Comparison of ENCODE assay signal across 9 cellular contexts in the genomic region with DNA sequence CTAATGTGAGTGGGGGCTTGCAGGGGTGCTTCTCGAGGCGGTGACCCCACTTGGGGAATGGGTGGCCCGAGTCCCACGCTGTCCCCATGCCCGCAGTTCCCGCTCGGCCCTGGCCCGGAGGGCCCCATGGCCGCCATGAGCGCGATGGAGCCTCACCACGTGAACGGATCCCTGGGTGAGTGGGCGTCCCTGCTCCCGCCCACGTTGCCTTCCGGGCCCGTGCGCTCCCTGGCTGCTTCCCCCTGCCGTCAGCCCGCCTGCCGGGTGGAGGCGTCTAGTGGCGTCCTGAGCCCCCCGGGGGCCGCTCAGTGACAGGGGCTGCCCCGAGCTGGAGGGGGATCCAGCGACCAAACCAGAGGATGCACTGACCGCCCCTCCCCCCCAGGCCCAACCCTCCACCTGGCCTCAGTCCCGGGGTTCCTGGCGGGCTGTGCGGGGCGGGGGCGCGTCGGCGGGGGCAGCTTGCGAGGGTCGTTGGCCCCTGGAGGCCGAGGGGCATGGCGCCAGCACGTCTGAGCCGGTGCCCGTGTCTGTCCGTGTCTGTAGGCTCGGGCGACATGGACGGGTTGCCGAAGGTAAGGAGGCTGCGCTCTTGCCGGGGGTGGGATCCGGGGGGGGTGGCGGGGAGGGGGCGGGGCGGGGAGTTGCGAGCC. TPM values are rescaled to one million over a fixed set of nuclear protein-coding genes. Genes with fewer than 3 reads are reported as not detected.
DNase-seq lines count a peak whose midpoint lies in the region; ATAC-seq and TF ChIP-seq lines count a peak whose summit lies in the region.
"Had no signal": no experiment of that assay in that cellular context is flagged by ENCODE, and none has a peak within 500 bp of the region (broad histone marks: within the 10 kb centered on the region; RNA-seq: fewer than 3 reads in every experiment).

No MANE protein-coding gene starts in this region.

- H3K4me3 Mint-ChIP-seq in CD14-positive monocyte = peak overlapping the region; percentile 41 to 46

- peak; percentile 25 for ATAC-seq in HG02798 (IDR thresholded peaks at IDR 0.05; ENCODE audit: poor library complexity, unreplicated experiment)
- no peak for ATAC-seq in GM18861 (IDR thresholded peaks at IDR 0.05; ENCODE audit: unreplicated experiment)
- ATAC-seq in aorta (ENCODE audit: low FRiP score) = no peak

- H3K4me3 ChIP-seq in colonic mucosa (peak overlapping the region; percentile 22), muscle layer of colon (ENCODE audit: low read depth in 1 of 2, low read length in 2 of 2) (peak overlapping the region; percentile 14 to 32), aorta (ENCODE audit: low read length in 2 of 2) (peak overlapping the region in 1 of 2 donors; percentile 11)

- H3K9me3 Mint-ChIP-seq in CD14-positive monocyte = peaks cover 0 to 5% (median 0%) of the 10 kb centered on the region in 7 donors

- peak overlapping the region in 1 of 2 donors; percentile 60 for H3K9ac ChIP-seq in colonic mucosa (ENCODE audit: low read depth in 2 of 2, low read length in 2 of 2)
- no peak overlapping the region for H3K9ac ChIP-seq in muscle layer of colon (ENCODE audit: low read length)

- H3K27me3 Mint-ChIP-seq in CD14-positive monocyte (ENCODE audit: low read depth in 3 of 3) = peaks cover 21 to 59% (median 33%) of the 10 kb centered on the region in 3 donors

- intact Hi-C loops in CD14-positive monocyte (cut with micrococcal nuclease) (no loop called here), colonic mucosa (cut with DNase I) (no loop called here), aorta (cut with DNase I) (no loop called here)

- H3K27ac Mint-ChIP-seq in CD14-positive monocyte = no peak overlapping the region

- H3K27ac ChIP-seq in colonic mucosa (no peak overlapping the region), muscle layer of colon (ENCODE audit: low read depth, low read length) (peak overlapping the region; percentile 63), aorta (ENCODE audit: low read depth in 1 of 2, low read length in 2 of 2) (no peak overlapping the region)
- H3K27ac ChIP-seq: HL-60 had no signal

- 12 to 20% methylated on average over 36 to 56 of the region's 56 CpGs for WGBS in aorta, 2 donors

- H3K36me3 ChIP-seq in colonic mucosa (no peaks in the 10 kb centered on the region), muscle layer of colon (ENCODE audit: insufficient read depth, low read length) (no peaks in the 10 kb centered on the region), aorta (ENCODE audit: control insufficient read depth in 1 of 2, insufficient read depth in 2 of 2, low read length in 1 of 2) (no peaks in the 10 kb centered on the region)

- peaks cover 27% of the 10 kb centered on the region for H3K4me1 Mint-ChIP-seq in CD14-positive monocyte

- H3K27me3 ChIP-seq in colonic mucosa (no peaks in the 10 kb centered on the region), muscle layer of colon (ENCODE audit: control insufficient read depth in 1 of 2, insufficient read depth in 2 of 2, low read length in 2 of 2) (peaks cover 0 to 12% of the 10 kb centered on the region in 2 donors), aorta (ENCODE audit: control insufficient read depth in 1 of 2, insufficient read depth in 2 of 2, low read length in 1 of 2) (no peaks in the 10 kb centered on the region)

- H3K9me3 ChIP-seq in colonic mucosa = no peaks in the 10 kb centered on the region
- no peaks in the 10 kb centered on the region for H3K9me3 ChIP-seq in muscle layer of colon (ENCODE audit: low read length)
- H3K9me3 ChIP-seq in aorta (ENCODE audit: control insufficient read depth, low read length) = no peaks in the 10 kb centered on the region

- TF ChIP-seq CTCF in CD14-positive monocyte (IDR thresholded peaks at IDR 0.05) (no peak), colonic mucosa (IDR thresholded peaks at IDR 0.05) (no peak)

- H3K36me3 Mint-ChIP-seq in CD14-positive monocyte = peaks cover 4 to 19% of the 10 kb centered on the region in 2 donors

- H3K4me1 ChIP-seq in colonic mucosa (peaks cover 8% of the 10 kb centered on the region), muscle layer of colon (ENCODE audit: insufficient read depth, low read length) (peaks cover 8% of the 10 kb centered on the region), aorta (ENCODE audit: control insufficient read depth in 1 of 2, insufficient read depth in 2 of 2, low read length in 2 of 2) (no peaks in the 10 kb centered on the region)

- DNase-seq in CD14-positive monocyte (ENCODE audit: low spot score) (no peak), colonic mucosa (no peak), AG08396 (ENCODE audit: low spot score) (no peak), aorta (no peak), Kasumi-1 (lab: John Stamatoyannopoulos, UW) (no peak)

RNA-seq across cellular contexts. Expression of gene ISYNA1, which starts 4.8 kb away (rescaled TPM):
- polyA plus RNA-seq in CD14-positive monocyte = not detected
- total RNA-seq in colonic mucosa = 10 to 100 TPM; 17.7 to 25.7 TPM
- total RNA-seq in aorta = 10 to 100 TPM; 42.1 to 86.5 TPM
- 100 to 1,000 TPM in 1 of 2 donors, 10 to 100 TPM in 1; 56.0 to 535 TPM for polyA plus RNA-seq in aorta

RNA-seq across cellular contexts. Expression of gene SSBP4, which starts 14.0 kb away (rescaled TPM):
- polyA plus RNA-seq in CD14-positive monocyte = 10 to 100 TPM; 38.5 to 48.3 TPM
- total RNA-seq in colonic mucosa = 10 to 100 TPM; 40.1 to 77.3 TPM
- 10 to 100 TPM; 51.4 to 89.4 TPM for total RNA-seq in aorta
- polyA plus RNA-seq in aorta = 100 to 1,000 TPM in 1 of 2 donors, 10 to 100 TPM in 1; 40.6 to 150 TPM

RNA-seq across cellular contexts. Expression of gene LRRC25, which starts 35.7 kb away (rescaled TPM):
- polyA plus RNA-seq in CD14-positive monocyte (100 to 1,000 TPM; 416 to 581 TPM), aorta (1 to 10 TPM; 2.2 to 7.4 TPM)
- total RNA-seq in colonic mucosa (1 to 10 TPM; 1.4 to 3.9 TPM), aorta (10 to 100 TPM in 1 of 2 donors, 1 to 10 TPM in 1; 7.7 to 15.6 TPM)

RNA-seq across cellular contexts. Expression of gene GDF15, which starts 47.2 kb away (rescaled TPM):
- polyA plus RNA-seq in CD14-positive monocyte (not detected), aorta (1 to 10 TPM; 2.8 to 3.2 TPM)
- total RNA-seq in colonic mucosa (100 to 1,000 TPM; 120 to 159 TPM), aorta (1 to 10 TPM; 4.2 to 9.8 TPM)
